1 cellular context compared by ENCODE assay signal in genomic region chr17:28330671-28331070, GRCh38.
TF ChIP-seq lines count a peak whose summit lies in the region.

No MANE protein-coding gene starts in this region.

TF ChIP-seq in H1, 55 proteins besides CTCF, POLR2A, EP300 and RAD21:
- TF ChIP-seq POLR2AphosphoS5 (IDR thresholded peaks at IDR 0.05; ENCODE audit: low read depth, low read length) (0 out of 2 replicates have a peak, but pooled peaks have one; percentile 22), HDAC6 (IDR thresholded peaks at IDR 0.05; ENCODE audit: low read depth, low read length) (no peak)
